Comparison of ENCODE assay signal across 8 cellular contexts in the genomic region with DNA sequence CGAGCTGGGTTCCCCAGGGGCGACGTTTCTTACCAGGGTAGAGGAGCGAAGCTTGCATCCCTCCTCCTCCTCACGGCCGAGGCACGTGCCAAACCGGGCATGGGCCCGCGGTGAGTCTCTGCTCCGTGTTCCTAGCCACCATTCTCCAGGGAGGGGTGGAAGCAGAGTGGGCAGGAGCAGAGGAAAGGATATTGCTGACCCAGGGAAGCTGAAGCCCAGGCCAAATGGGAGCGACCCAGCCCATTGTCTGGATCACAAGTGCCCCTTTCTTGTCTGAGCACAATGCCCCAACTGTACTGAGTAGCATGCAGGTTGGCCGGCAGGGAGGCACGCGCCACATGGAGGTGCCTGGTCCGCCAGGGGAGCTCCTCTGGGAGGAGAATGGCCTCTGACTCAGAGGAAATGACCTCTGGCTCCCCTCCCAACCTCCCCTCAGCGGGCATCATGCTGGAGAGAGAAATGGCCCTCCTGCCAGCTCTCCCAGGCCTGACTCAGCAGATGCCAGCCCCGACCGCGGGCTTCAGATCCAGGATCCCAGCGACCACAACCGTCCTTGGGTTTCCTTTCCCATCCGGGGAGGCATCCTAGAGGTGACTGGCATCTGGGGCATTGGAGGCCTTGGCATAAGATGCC. TPM values are rescaled to one million over a fixed set of nuclear protein-coding genes. Genes with fewer than 3 reads are reported as not detected.
DNase-seq lines count a peak whose midpoint lies in the region; ATAC-seq and TF ChIP-seq lines count a peak whose summit lies in the region.

No MANE protein-coding gene starts in this region.

- intact Hi-C loops in dorsolateral prefrontal cortex (cut with DNase I) (loop anchor here (1.0 to 10.0 kb wide), 3 partner anchors 21 to 313 kb away; a partner anchor contains a TSS), upper lobe of right lung (cut with DNase I) (no loop called here)

- POLR2A ChIA-PET in RWPE1 (lab: Yijun Ruan, JAX; ENCODE audit: low non-redundant PET) = interaction anchor here (0.8 to 1.7 kb wide), 4 partner anchors 18 to 45 kb away, joined by 3 to 11 read pairs (median 5); a partner anchor contains a TSS
- POLR2A ChIA-PET in HEK293T (lab: Yijun Ruan, JAX) = interaction anchor here (0.5 to 1.9 kb wide), 8 partner anchors 21 to 335 kb away, joined by 3 to 4 read pairs (median 3); no protein-coding TSS in a partner anchor

- no peaks in the 10 kb centered on the region for H3K36me3 ChIP-seq in upper lobe of right lung

- H3K4me3 ChIP-seq in AG10803 (ENCODE audit: low read length) (peak overlapping the region; percentile 46), GM12875 (ENCODE audit: low read depth, low read length) (peak overlapping the region; percentile 70), dorsolateral prefrontal cortex (peak overlapping the region; percentile 54 to 88 (median 75)), upper lobe of right lung (no peak overlapping the region)

- H3K9me3 ChIP-seq in upper lobe of right lung = no peaks in the 10 kb centered on the region

- no peaks in the 10 kb centered on the region for H3K27me3 ChIP-seq in dorsolateral prefrontal cortex
- H3K27me3 ChIP-seq in upper lobe of right lung = peaks cover 13% of the 10 kb centered on the region

- H3K4me1 ChIP-seq in upper lobe of right lung = peaks cover 22% of the 10 kb centered on the region

- H3K27ac ChIP-seq in RWPE1 (peak overlapping the region; percentile 88), dorsolateral prefrontal cortex (peak overlapping the region in 58 of 59 donors; percentile 17 to 97 (median 92)), upper lobe of right lung (no peak overlapping the region)

- DNase-seq in AG10803 (ENCODE audit: low read depth) = peak; percentile 81
- peak; percentile 92 for DNase-seq in RWPE1 (ENCODE audit: low spot score)
- DNase-seq in dorsolateral prefrontal cortex = peak; percentile 46 to 93 (median 90)
- peak; percentile 42 to 54 for DNase-seq in lung microvascular endothelial cell (ENCODE audit: low read depth in 2 of 2)
- DNase-seq in upper lobe of right lung = no peak
- no peak for DNase-seq in HEK293T (ENCODE audit: extremely low spot score)

- CTCF ChIA-PET in RWPE1 (lab: Yijun Ruan, JAX) (interaction anchor here (0.8 to 12.5 kb wide), 6 partner anchors 9 to 138 kb away, joined by 4 to 148 read pairs (median 7); no protein-coding TSS in a partner anchor), HEK293T (lab: Yijun Ruan, JAX) (interaction anchor here (1.7 to 4.9 kb wide), 3 partner anchors 44 to 138 kb away, joined by 6 to 30 read pairs (median 15); no protein-coding TSS in a partner anchor)

- TF ChIP-seq CTCF in AG10803 (conservative IDR thresholded peaks at IDR 0.05; ENCODE audit: low read length) (peak; percentile 7), GM12875 (IDR thresholded peaks at IDR 0.05; ENCODE audit: borderline replicate concordance, insufficient read depth, low read depth, low read length) (no peak), RWPE1 (conservative IDR thresholded peaks at IDR 0.05; ENCODE audit: low read depth) (peak; percentile 13; the same call in 1 of the 2 replicates), dorsolateral prefrontal cortex (IDR thresholded peaks at IDR 0.05 in 54 of 56, conservative IDR thresholded peaks at IDR 0.05 in 2 of 56; ENCODE audit: low read depth in 1 of 56, partially characterized antibody in 56 of 56) (peak in 37 of 56 donors; percentile 4 to 55 (median 25)), upper lobe of right lung (IDR thresholded peaks at IDR 0.05) (no peak)

- ATAC-seq in upper lobe of right lung (peak; percentile 8), GM18907 (IDR thresholded peaks at IDR 0.05; ENCODE audit: unreplicated experiment) (no peak)

TF ChIP-seq in HEK293T, 16 proteins besides CTCF, POLR2A, EP300 and RAD21:
- no peak for TF ChIP-seq ZNF384 (IDR thresholded peaks at IDR 0.05)
- no peak for TF ChIP-seq CTBP1 (IDR thresholded peaks at IDR 0.05; ENCODE audit: borderline replicate concordance)
- no peak for TF ChIP-seq FOXK2 (IDR thresholded peaks at IDR 0.05)
- no peak for TF ChIP-seq FOXM1 (IDR thresholded peaks at IDR 0.05; ENCODE audit: borderline replicate concordance)
- TF ChIP-seq, protein P1, sequence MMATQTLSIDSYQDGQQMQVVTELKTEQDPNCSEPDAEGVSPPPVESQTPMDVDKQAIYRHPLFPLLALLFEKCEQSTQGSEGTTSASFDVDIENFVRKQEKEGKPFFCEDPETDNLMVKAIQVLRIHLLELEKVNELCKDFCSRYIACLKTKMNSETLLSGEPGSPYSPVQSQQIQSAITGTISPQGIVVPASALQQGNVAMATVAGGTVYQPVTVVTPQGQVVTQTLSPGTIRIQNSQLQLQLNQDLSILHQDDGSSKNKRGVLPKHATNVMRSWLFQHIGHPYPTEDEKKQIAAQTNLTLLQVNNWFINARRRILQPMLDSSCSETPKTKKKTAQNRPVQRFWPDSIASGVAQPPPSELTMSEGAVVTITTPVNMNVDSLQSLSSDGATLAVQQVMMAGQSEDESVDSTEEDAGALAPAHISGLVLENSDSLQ (IDR thresholded peaks at IDR 0.05) = no peak
- no peak for TF ChIP-seq BHLHE40 (IDR thresholded peaks at IDR 0.05; ENCODE audit: borderline replicate concordance)
- TF ChIP-seq TARDBP (IDR thresholded peaks at IDR 0.05) = no peak
- no peak for TF ChIP-seq SUZ12 (IDR thresholded peaks at IDR 0.05)
- no peak for TF ChIP-seq ELF4 (IDR thresholded peaks at IDR 0.05)
- TF ChIP-seq ARNT (IDR thresholded peaks at IDR 0.05) = no peak
- TF ChIP-seq SP1 (IDR thresholded peaks at IDR 0.05) = no peak
- TF ChIP-seq L3MBTL2 (conservative IDR thresholded peaks at IDR 0.05) = no peak
- no peak for TF ChIP-seq HDGF (IDR thresholded peaks at IDR 0.05; ENCODE audit: borderline replicate concordance)
- TF ChIP-seq LEF1 (IDR thresholded peaks at IDR 0.05; ENCODE audit: borderline replicate concordance) = no peak
- no peak for TF ChIP-seq NFRKB (IDR thresholded peaks at IDR 0.05)
- no peak for TF ChIP-seq FOXA1 (IDR thresholded peaks at IDR 0.05)

RNA-seq across cellular contexts. Expression of a gene that starts 1.1 kb away (rescaled TPM):
- total RNA-seq in dorsolateral prefrontal cortex (10 to 100 TPM in 119 of 120 experiments, 1 to 10 TPM in 1; 8.4 to 26.6 (median 16.7) TPM), lung microvascular endothelial cell (1.2 and 2.2 TPM in 2 replicates), upper lobe of right lung (2.1 TPM)

RNA-seq across cellular contexts. Expression of a gene that starts 21.3 kb away (rescaled TPM):
- total RNA-seq in dorsolateral prefrontal cortex (10 to 100 TPM; 25.6 to 45.9 (median 34.0) TPM), lung microvascular endothelial cell (11.3 and 14.7 TPM in 2 replicates), upper lobe of right lung (43.9 TPM)

RNA-seq across cellular contexts. Expression of a gene that starts 25.7 kb away (rescaled TPM):
- total RNA-seq in dorsolateral prefrontal cortex (100 to 1,000 TPM in 63 of 120 experiments, 10 to 100 TPM in 57; 46.8 to 130 (median 101) TPM), lung microvascular endothelial cell (88.9 and 112 TPM in 2 replicates), upper lobe of right lung (34.6 TPM)

RNA-seq across cellular contexts. Expression of a gene that starts 38.4 kb away (rescaled TPM):
- total RNA-seq in dorsolateral prefrontal cortex (10 to 100 TPM in 15 of 120 experiments, 1 to 10 TPM in 105; 1.8 to 14.5 (median 7.5) TPM), lung microvascular endothelial cell (0.40 and 0.44 TPM in 2 replicates), upper lobe of right lung (0.69 TPM)

RNA-seq across cellular contexts. Expression of a gene that starts 47.3 kb away (rescaled TPM):
- total RNA-seq in dorsolateral prefrontal cortex (not detected), lung microvascular endothelial cell (not detected in 2 replicates), upper lobe of right lung (not detected)

Comparison
In these comparisons a context has a peak if more than half of its experiments do, and no peak if none do; other contexts are left out.
1. DNase-seq: peak in AG10803 (single experiment), RWPE1 (single experiment), dorsolateral prefrontal cortex (10 of 10) and lung microvascular endothelial cell (2 of 2); none in upper lobe of right lung (single experiment) and HEK293T (single experiment).
2. CTCF ChIP-seq: peak in AG10803 (single experiment), RWPE1 (single experiment) and dorsolateral prefrontal cortex (37 of 56); none in GM12875 (single experiment) and upper lobe of right lung (single experiment).